8 cellular contexts compared by ENCODE assay signal in the genomic region with DNA sequence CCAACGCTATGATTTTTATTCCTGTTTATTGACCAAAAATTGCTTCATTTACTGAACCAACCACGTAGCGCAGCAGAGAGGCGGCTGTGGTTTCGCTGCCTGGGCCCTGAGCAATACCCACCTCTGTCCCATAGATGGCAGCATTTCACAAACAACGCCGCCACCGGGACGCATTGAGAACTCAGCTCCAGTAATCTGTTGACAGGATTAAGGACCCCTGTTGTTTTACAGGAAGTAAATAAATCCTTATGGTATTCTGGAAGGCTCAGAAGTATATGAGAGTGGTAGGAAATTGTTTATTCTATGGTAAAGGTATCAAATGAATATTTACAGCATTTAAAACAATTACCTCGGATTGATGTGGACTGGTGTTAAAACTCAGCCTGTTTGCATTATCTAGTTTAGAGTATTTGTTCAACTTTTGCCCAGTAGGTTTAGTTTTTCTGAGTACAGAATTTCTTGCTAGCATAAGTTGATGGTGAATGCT.
DNase-seq lines count a peak whose midpoint lies in the region; TF ChIP-seq lines count a peak whose summit lies in the region.

No MANE protein-coding gene starts in this region.

- no peaks in the 10 kb centered on the region for H3K4me1 ChIP-seq in H9 (ENCODE audit: insufficient read depth, low read length)

- WGBS in H9 (ENCODE audit: extremely low coverage, insufficient read length, low lambda C conversion rate) = no CpG with 5 or more reads among the region's 10 CpGs

- no peak overlapping the region for H3K4ac ChIP-seq in H9 (ENCODE audit: low read depth, low read length)

- TF ChIP-seq CTCF in GM10248 (IDR thresholded peaks at IDR 0.05; ENCODE audit: control extremely low read depth, extremely low read depth, low read depth, missing control alignments) (peak; percentile 92), H9 (conservative IDR thresholded peaks at IDR 0.05) (peak; percentile 98), RWPE1 (conservative IDR thresholded peaks at IDR 0.05; ENCODE audit: low read depth) (peak; percentile 96)

- no peaks in the 10 kb centered on the region for H3K9me3 Mint-ChIP-seq in H9

- no peaks in the 10 kb centered on the region for H3K79me1 ChIP-seq in H9 (ENCODE audit: insufficient read depth, low read depth, low read length, poor library complexity, severe bottlenecking)

- no peak overlapping the region for H3K56ac ChIP-seq in H9 (ENCODE audit: insufficient read length, low read depth, low read length)

- H4K5ac ChIP-seq in H9 (ENCODE audit: insufficient read length, low read depth, low read length) = no peak overlapping the region

- peaks cover 0 to 13% of the 10 kb centered on the region in 2 experiments; a peak in 2 of 4 replicates for H3K4me1 Mint-ChIP-seq in H9

- H4K8ac ChIP-seq in H9 (replicated peaks; ENCODE audit: insufficient read length, low read depth, low read length) = no peak overlapping the region

- peak overlapping the region; percentile 92 for H2AFZ ChIP-seq in H9 (ENCODE audit: low read length)

- no peak overlapping the region for H2BK20ac ChIP-seq in H9 (ENCODE audit: low read depth, low read length, poor library complexity, severe bottlenecking)

- no peak overlapping the region for H2BK120ac ChIP-seq in H9 (ENCODE audit: low read depth, low read length, poor library complexity, severe bottlenecking)

- H3K79me2 ChIP-seq in H9 (ENCODE audit: insufficient read depth, low read length) = no peaks in the 10 kb centered on the region

- no peaks in the 10 kb centered on the region for H3K9me3 ChIP-seq in H9 (ENCODE audit: control insufficient read depth, low read depth, low read length)

- no peak overlapping the region for H2BK5ac ChIP-seq in H9 (ENCODE audit: insufficient read length, low read length)

- CTCF ChIA-PET in GM10248 (lab: Yijun Ruan, JAX) (interaction anchor here (0.6 to 3.6 kb wide), 16 partner anchors 9 to 1700 kb away, joined by 3 to 35 read pairs (median 3); no protein-coding TSS in a partner anchor), RWPE1 (lab: Yijun Ruan, JAX) (interaction anchor here (0.6 to 1.5 kb wide), 15 partner anchors 9 to 1603 kb away, joined by 3 to 10 read pairs (median 3); no protein-coding TSS in a partner anchor)

- no peak overlapping the region for H3K14ac ChIP-seq in H9 (ENCODE audit: insufficient read depth, low read length)

- H3K18ac ChIP-seq in H9 (ENCODE audit: insufficient read length, low read depth, low read length) = no peak overlapping the region

- no peak overlapping the region for H3K9ac ChIP-seq in H9 (ENCODE audit: extremely low read depth, insufficient read length, low read length)

- H3K23me2 ChIP-seq in H9 (ENCODE audit: insufficient read length, low read depth, low read length, poor library complexity, severe bottlenecking) = no peaks in the 10 kb centered on the region

- POLR2A ChIA-PET in GM10248 (lab: Yijun Ruan, JAX) = no interaction called here
- POLR2A ChIA-PET in RWPE1 (lab: Yijun Ruan, JAX; ENCODE audit: low non-redundant PET) = no interaction called here

- no peak overlapping the region for H2AK5ac ChIP-seq in H9 (ENCODE audit: insufficient read length, low read length)

- H3K23ac ChIP-seq in H9 (ENCODE audit: insufficient read length, low read depth, low read length) = no peak overlapping the region

- no peak overlapping the region for H4K91ac ChIP-seq in H9 (ENCODE audit: insufficient read length, low read depth, low read length)

- H2BK15ac ChIP-seq in H9 (ENCODE audit: low read depth, low read length) = no peak overlapping the region

- H3K27me3 ChIP-seq in H9 (ENCODE audit: insufficient read depth, low read length) = no peaks in the 10 kb centered on the region

- H3K36me3 Mint-ChIP-seq in H9 (ENCODE audit: insufficient read depth in 1 of 3, low read depth in 3 of 3) = no peaks in the 10 kb centered on the region

- H3K27ac ChIP-seq in H9 (ENCODE audit: insufficient read length, low read depth, low read length) (no peak overlapping the region), RWPE1 (no peak overlapping the region)

- H3K4me2 ChIP-seq in H9 (ENCODE audit: insufficient read depth, insufficient read length, low read length) = no peak overlapping the region

- H3T11ph ChIP-seq in H9 (ENCODE audit: low read length) = no peak overlapping the region

- H4K20me1 ChIP-seq in H9 (ENCODE audit: control insufficient read depth, insufficient read depth, insufficient read length) = no peaks in the 10 kb centered on the region

- no peak overlapping the region for H2BK12ac ChIP-seq in H9 (ENCODE audit: insufficient read length, low read depth, low read length)

- no peak overlapping the region for H3K27ac Mint-ChIP-seq in H9

- H3K27me3 Mint-ChIP-seq in H9 (ENCODE audit: low read depth) = peaks cover 10% of the 10 kb centered on the region

- no peak overlapping the region for H3K4me3 Mint-ChIP-seq in H9

- peak; percentile 49 for DNase-seq in GM10248 (ENCODE audit: extremely low spot score)
- peak; percentile 78 for DNase-seq in H9
- peak; percentile 68 for DNase-seq in LoVo (ENCODE audit: low spot score)
- DNase-seq in RWPE1 (ENCODE audit: low spot score) = peak; percentile 73
- peak in 3 of 4 experiments; percentile 12 to 34 (median 12) for DNase-seq in activated naive CD4-positive, alpha-beta T cell (lab: John Stamatoyannopoulos, UW)
- DNase-seq in glomerular endothelial cell (ENCODE audit: extremely low read depth, low read depth, low spot score) = peak; percentile 22
- DNase-seq in pons (ENCODE audit: low spot score) = peak; percentile 53
- DNase-seq in DMS153 (lab: John Stamatoyannopoulos, UW) = no peak
